2 cellular contexts compared by ENCODE assay signal in genomic region chr1:25104932-25105561, GRCh38.
TF ChIP-seq lines count a peak whose summit lies in the region.

No MANE protein-coding gene starts in this region.

TF ChIP-seq in HEK293, 187 proteins besides CTCF, POLR2A, EP300 and RAD21:
- TF ChIP-seq ZNF280D (tag by site-specific recombination; IDR thresholded peaks at IDR 0.05): no peak
- peak; percentile 91 for TF ChIP-seq REST (tag by site-specific recombination; IDR thresholded peaks at IDR 0.05)
- no peak for TF ChIP-seq ZXDB (tag by site-specific recombination; IDR thresholded peaks at IDR 0.05)
- TF ChIP-seq, protein P1, sequence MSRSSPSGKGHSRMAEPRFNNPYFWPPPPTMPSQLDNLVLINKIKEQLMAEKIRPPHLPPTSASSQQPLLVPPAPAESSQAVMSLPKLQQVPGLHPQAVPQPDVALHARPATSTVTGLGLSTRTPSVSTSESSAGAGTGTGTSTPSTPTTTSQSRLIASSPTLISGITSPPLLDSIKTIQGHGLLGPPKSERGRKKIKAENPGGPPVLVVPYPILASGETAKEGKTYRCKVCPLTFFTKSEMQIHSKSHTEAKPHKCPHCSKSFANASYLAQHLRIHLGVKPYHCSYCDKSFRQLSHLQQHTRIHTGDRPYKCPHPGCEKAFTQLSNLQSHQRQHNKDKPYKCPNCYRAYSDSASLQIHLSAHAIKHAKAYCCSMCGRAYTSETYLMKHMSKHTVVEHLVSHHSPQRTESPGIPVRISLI (tag by site-specific recombination; IDR thresholded peaks at IDR 0.05): no peak
- 0 out of 2 replicates have a peak, but pooled peaks have one; percentile 7 for TF ChIP-seq ZFHX2 (tag by site-specific recombination; conservative IDR thresholded peaks at IDR 0.05)
- no peak for TF ChIP-seq ZBTB17 (tag by site-specific recombination; IDR thresholded peaks at IDR 0.05)
- TF ChIP-seq ZNF521 (tag by site-specific recombination; IDR thresholded peaks at IDR 0.05): no peak
- TF ChIP-seq, protein P2, sequence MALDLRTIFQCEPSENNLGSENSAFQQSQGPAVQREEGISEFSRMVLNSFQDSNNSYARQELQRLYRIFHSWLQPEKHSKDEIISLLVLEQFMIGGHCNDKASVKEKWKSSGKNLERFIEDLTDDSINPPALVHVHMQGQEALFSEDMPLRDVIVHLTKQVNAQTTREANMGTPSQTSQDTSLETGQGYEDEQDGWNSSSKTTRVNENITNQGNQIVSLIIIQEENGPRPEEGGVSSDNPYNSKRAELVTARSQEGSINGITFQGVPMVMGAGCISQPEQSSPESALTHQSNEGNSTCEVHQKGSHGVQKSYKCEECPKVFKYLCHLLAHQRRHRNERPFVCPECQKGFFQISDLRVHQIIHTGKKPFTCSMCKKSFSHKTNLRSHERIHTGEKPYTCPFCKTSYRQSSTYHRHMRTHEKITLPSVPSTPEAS (tag by site-specific recombination; IDR thresholded peaks at IDR 0.05): no peak
- peak; percentile 10; the same call in 1 of the 2 replicates for TF ChIP-seq ZFP3 (tag by site-specific recombination; IDR thresholded peaks at IDR 0.05; ENCODE audit: low read depth)

TF ChIP-seq in H1, 55 proteins besides CTCF, POLR2A, EP300 and RAD21:
- TF ChIP-seq BCL11A (IDR thresholded peaks at IDR 0.05; ENCODE audit: low read depth in 2 of 2, low read length in 2 of 2) (no peak), KDM1A (IDR thresholded peaks at IDR 0.05; ENCODE audit: borderline replicate concordance, low read length) (0 out of 2 replicates have a peak, but pooled peaks have one; percentile 52)
